In genomic region chr9:131546336-131547084, GRCh38 we compare ENCODE assay signal across 9 cellular contexts. TPM values are rescaled to one million over a fixed set of nuclear protein-coding genes. Genes with fewer than 3 reads are reported as not detected.
A peak's percentile ranks its signal among the peaks of the same experiment; 100 is the strongest.
DNase-seq lines count a peak whose midpoint lies in the region; ATAC-seq and TF ChIP-seq lines count a peak whose summit lies in the region.
"Had no signal": no experiment of that assay in that cellular context is flagged by ENCODE, and none has a peak within 500 bp of the region (broad histone marks: within the 10 kb centered on the region; RNA-seq: fewer than 3 reads in every experiment).

No MANE protein-coding gene starts in this region.

- DNase-seq in DMS153 treated with DMSO at 0.1 percent for 48 hours (lab: John Stamatoyannopoulos, UW; ENCODE audit: unreplicated experiment) = peak; percentile 37
- no peak for DNase-seq in DMS153 (lab: John Stamatoyannopoulos, UW)
- peak; percentile 26 for DNase-seq in NCI-H2227 (lab: John Stamatoyannopoulos, UW; ENCODE audit: unreplicated experiment)
- DNase-seq in dorsolateral prefrontal cortex = no peak
- DNase-seq in posterior vena cava (ENCODE audit: low spot score) = peak; percentile 69
- no peak for DNase-seq in NCI-H1930 (lab: John Stamatoyannopoulos, UW)
- no peak for DNase-seq in stimulated activated CD4-positive, alpha-beta T cell treated with anti-CD3 and anti-CD28 coated beads, Interleukin-12 subunit alpha, Interleukin-12 subunit beta, amount 100 ng/mL, for 4 hours

- intact Hi-C loops in dorsolateral prefrontal cortex (cut with DNase I) = no loop called here
- intact Hi-C loops in posterior vena cava (cut with DNase I) = no loop called here

- no peak for ATAC-seq in GM18909 (IDR thresholded peaks at IDR 0.05; ENCODE audit: poor library complexity, unreplicated experiment)

- peak overlapping the region in 47 of 59 donors; percentile 4 to 60 (median 31) for H3K4me3 ChIP-seq in dorsolateral prefrontal cortex

- peaks cover 0 to 63% (median 40%) of the 10 kb centered on the region in 45 donors for H3K27me3 ChIP-seq in dorsolateral prefrontal cortex

- H3K27ac ChIP-seq in dorsolateral prefrontal cortex = no peak overlapping the region
- H3K27ac ChIP-seq: skin epidermis had no signal

- no peak for TF ChIP-seq CTCF in dorsolateral prefrontal cortex (IDR thresholded peaks at IDR 0.05 in 54 of 56, conservative IDR thresholded peaks at IDR 0.05 in 2 of 56; ENCODE audit: low read depth in 1 of 56, partially characterized antibody in 56 of 56)

RNA-seq across cellular contexts. Expression of gene PRRT1B, which starts 1.2 kb away (rescaled TPM):
- under 1 TPM in 4 of 120 experiments, not detected in 116; 0.36 to 0.59 (median 0.44) TPM for total RNA-seq in dorsolateral prefrontal cortex
- not detected for total RNA-seq in posterior vena cava

RNA-seq across cellular contexts. Expression of gene UCK1, which starts 15.4 kb away (rescaled TPM):
- total RNA-seq in dorsolateral prefrontal cortex (10 to 100 TPM; 29.3 to 64.4 (median 39.2) TPM), posterior vena cava (10 to 100 TPM; 16.8 to 18.8 TPM)

RNA-seq across cellular contexts. Expression of gene POMT1, which starts 43.8 kb away (rescaled TPM):
- 100 to 1,000 TPM in 1 of 120 experiments, 10 to 100 TPM in 119; 34.7 to 106 (median 58.6) TPM for total RNA-seq in dorsolateral prefrontal cortex
- 10 to 100 TPM; 18.2 to 22.8 TPM for total RNA-seq in posterior vena cava

Comparison
In these comparisons a context has a peak if more than half of its experiments do, and no peak if none do; other contexts are left out.
1. DNase-seq: peak in DMS153 treated with DMSO at 0.1 percent for 48 hours (single experiment), NCI-H2227 (single experiment) and posterior vena cava (single experiment); none in DMS153 (single experiment), dorsolateral prefrontal cortex (0 of 10), NCI-H1930 (0 of 2) and stimulated activated CD4-positive, alpha-beta T cell treated with anti-CD3 and anti-CD28 coated beads, Interleukin-12 subunit alpha, Interleukin-12 subunit beta, amount 100 ng/mL, for 4 hours (single experiment).